ENCODE assay signal across 2 cellular contexts in genomic region chr16:646679-647172, GRCh38.
TF ChIP-seq lines count a peak whose summit lies in the region.

No MANE protein-coding gene starts in this region.

TF ChIP-seq in liver, 16 proteins besides CTCF, POLR2A, EP300 and RAD21 (continued from another document):
- TF ChIP-seq MAX (IDR thresholded peaks at IDR 0.05): no peak
- no peak for TF ChIP-seq NR2F2 (IDR thresholded peaks at IDR 0.05)
- no peak for TF ChIP-seq FOXA1 (IDR thresholded peaks at IDR 0.05)
- no peak for TF ChIP-seq JUND (IDR thresholded peaks at IDR 0.05)
- TF ChIP-seq GABPA (IDR thresholded peaks at IDR 0.05 in 1 of 2, conservative IDR thresholded peaks at IDR 0.05 in 1 of 2): no peak
- no peak for TF ChIP-seq FOXA2 (IDR thresholded peaks at IDR 0.05)
- TF ChIP-seq HNF4A (conservative IDR thresholded peaks at IDR 0.05): no peak
- TF ChIP-seq TAF1 (conservative IDR thresholded peaks at IDR 0.05): no peak
- no peak for TF ChIP-seq EGR1 (IDR thresholded peaks at IDR 0.05; ENCODE audit: low read depth in 2 of 2)
- no peak for TF ChIP-seq YY1 (IDR thresholded peaks at IDR 0.05)

TF ChIP-seq in HEK293T, 16 proteins besides CTCF, POLR2A, EP300 and RAD21 (continued from another document):
- TF ChIP-seq FOXA1 (IDR thresholded peaks at IDR 0.05): no peak
- TF ChIP-seq PKNOX1 (IDR thresholded peaks at IDR 0.05): no peak
- TF ChIP-seq ZNF384 (IDR thresholded peaks at IDR 0.05): no peak
